In the genomic region with DNA sequence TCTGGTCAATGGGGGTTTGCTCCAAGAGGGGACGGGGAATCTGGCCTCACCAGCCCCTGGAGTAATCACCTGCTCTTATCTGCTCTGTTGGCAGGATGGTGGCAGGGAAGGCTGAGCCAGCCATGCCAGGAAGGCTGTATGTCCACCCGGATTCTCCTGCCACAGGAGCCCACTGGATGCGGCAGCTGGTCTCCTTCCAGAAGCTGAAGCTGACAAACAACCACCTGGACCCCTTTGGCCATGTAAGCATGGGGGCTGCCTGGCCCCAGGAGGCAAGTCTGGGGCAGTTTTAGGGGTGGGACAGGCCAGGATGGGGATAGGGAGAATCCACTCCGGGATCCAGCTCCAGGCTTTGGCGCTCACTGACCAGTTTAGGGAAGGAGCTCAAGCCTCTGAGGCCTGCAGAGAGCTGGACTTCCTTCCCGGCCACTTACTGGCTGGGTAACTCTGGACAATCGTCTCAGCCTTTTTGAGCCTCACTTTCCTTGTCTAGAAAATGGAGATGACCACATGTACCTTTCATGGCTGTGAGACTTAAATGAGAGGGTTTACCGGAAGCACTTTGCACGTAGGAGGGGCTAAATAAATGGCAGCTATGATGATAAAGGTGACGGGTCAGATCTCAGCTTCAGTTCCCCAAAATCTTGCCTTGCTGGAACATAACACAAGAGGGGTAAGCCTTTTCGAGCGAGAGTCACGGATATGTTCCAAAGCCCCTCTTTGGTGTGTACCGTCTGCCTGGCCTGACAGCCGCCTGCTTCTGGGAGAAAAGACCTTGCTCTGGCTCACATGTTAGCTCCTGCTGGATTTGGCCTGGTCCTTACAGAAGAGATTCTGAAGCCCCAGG, we compare ENCODE assay signal across 8 cellular contexts. TPM values are rescaled to one million over a fixed set of nuclear protein-coding genes. Genes with fewer than 3 reads are reported as not detected.
A peak's percentile ranks its signal among the peaks of the same experiment; 100 is the strongest.
DNase-seq lines count a peak whose midpoint lies in the region; ATAC-seq and TF ChIP-seq lines count a peak whose summit lies in the region.

No MANE protein-coding gene starts in this region.

- DNase-seq in Caki2 (ENCODE audit: low read depth) (peak; percentile 25), MG63 (peak; percentile 60), brain microvascular endothelial cell (peak; percentile 28), lower lobe of right lung (peak; percentile 53), NCI-H187 (lab: John Stamatoyannopoulos, UW) (no peak), NCI-H128 (lab: John Stamatoyannopoulos, UW; ENCODE audit: unreplicated experiment) (no peak), NCI-H2081 treated with DMSO at 0.1 percent for 48 hours (lab: John Stamatoyannopoulos, UW) (no peak), NCI-H526 treated with DMSO at 0.1 percent for 48 hours (lab: John Stamatoyannopoulos, UW) (no peak)

- H3K9me3 ChIP-seq in MG63 = no peaks in the 10 kb centered on the region
- H3K9me3 ChIP-seq in lower lobe of right lung = no peaks in the 10 kb centered on the region

- H3K27me3 ChIP-seq in MG63 (no peaks in the 10 kb centered on the region), brain microvascular endothelial cell (replicated peaks) (peaks cover 9% of the 10 kb centered on the region), lower lobe of right lung (ENCODE audit: low read depth) (peaks cover 11% of the 10 kb centered on the region)

- no peak overlapping the region for H3K4me3 ChIP-seq in MG63
- no peak overlapping the region for H3K4me3 ChIP-seq in brain microvascular endothelial cell (ENCODE audit: low read depth, low read length)
- H3K4me3 ChIP-seq in lower lobe of right lung = no peak overlapping the region

- TF ChIP-seq CTCF in brain microvascular endothelial cell (IDR thresholded peaks at IDR 0.05; ENCODE audit: low read depth, low read length, missing control alignments) (no peak), lower lobe of right lung (IDR thresholded peaks at IDR 0.05) (no peak)

- peak; percentile 37 to 41 for ATAC-seq in lower lobe of right lung

- H3K4me1 ChIP-seq in lower lobe of right lung = peaks cover 10% of the 10 kb centered on the region

- intact Hi-C loops in lower lobe of right lung (cut with DNase I) = no loop called here

- in situ Hi-C loops in Caki2 (cut with HindIII; ENCODE audit: low pct_unique_long_range_greater_than_20kb, low sequenced_read_pairs) (no loop called here), brain microvascular endothelial cell (cut with HindIII; ENCODE audit: low pct_ligation_motif_present, low sequenced_read_pairs) (no loop called here)

- H3K27ac ChIP-seq in brain microvascular endothelial cell = no peak overlapping the region
- H3K27ac ChIP-seq in lower lobe of right lung = no peak overlapping the region

- H3K36me3 ChIP-seq in MG63 = no peaks in the 10 kb centered on the region
- H3K36me3 ChIP-seq in brain microvascular endothelial cell (replicated peaks) = no peaks in the 10 kb centered on the region
- H3K36me3 ChIP-seq in lower lobe of right lung = peaks cover 15% of the 10 kb centered on the region

RNA-seq across cellular contexts. Expression of a gene that starts 15.4 kb away (rescaled TPM):
- 1.7 TPM in 1 of 2 replicates, not detected in the other for total RNA-seq in Caki2 (2014; rRNA removed; shearing (Covaris generic); ENCODE audit: low replicate concordance)
- total RNA-seq in MG63 (2014; rRNA removed; shearing (Covaris generic); ENCODE audit: low replicate concordance) = 0.76 and 0.89 TPM in 2 replicates
- total RNA-seq in lower lobe of right lung = 22.3 TPM

Comparison
In these comparisons a context has a peak if more than half of its experiments do, and no peak if none do; other contexts are left out.
1. DNase-seq: peak in Caki2 (single experiment), MG63 (single experiment), brain microvascular endothelial cell (single experiment) and lower lobe of right lung (single experiment); none in NCI-H187 (0 of 2), NCI-H128 (single experiment), NCI-H2081 treated with DMSO at 0.1 percent for 48 hours (single experiment) and NCI-H526 treated with DMSO at 0.1 percent for 48 hours (single experiment).